Comparison of ENCODE assay signal across 29 cellular contexts in the genomic region with DNA sequence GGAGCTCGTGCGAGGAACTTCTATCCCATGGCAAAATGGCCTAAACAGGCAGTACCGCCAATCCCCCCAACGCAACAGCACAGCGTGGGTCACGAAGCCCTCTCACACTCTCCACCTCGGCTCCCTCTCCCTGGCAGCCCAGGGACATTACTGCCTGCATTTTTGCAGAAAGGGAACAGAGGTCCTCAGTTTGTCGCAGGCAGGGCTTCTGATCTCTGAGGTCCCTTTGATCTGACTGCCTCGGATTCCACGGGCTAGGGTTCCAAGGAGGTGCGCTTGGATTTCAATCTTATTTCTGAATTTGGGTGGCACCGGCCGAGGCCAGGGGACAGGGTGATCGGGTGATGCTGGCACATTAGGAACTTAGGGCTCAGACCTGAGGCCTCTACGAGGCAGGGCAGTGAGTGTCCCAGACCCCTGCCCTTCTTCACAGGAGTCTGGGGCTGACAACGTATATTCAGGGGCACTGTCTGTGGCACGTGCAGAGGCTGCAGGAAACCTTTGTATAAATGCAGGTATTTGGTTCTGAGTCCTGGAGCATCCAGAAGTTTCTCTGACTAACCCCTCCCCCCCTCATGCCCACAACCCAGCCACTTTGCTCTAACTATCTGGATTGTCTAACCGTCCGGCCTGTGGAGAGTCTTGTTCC.
DNase-seq lines count a peak whose midpoint lies in the region; ATAC-seq and TF ChIP-seq lines count a peak whose summit lies in the region.
"Had no signal": no experiment of that assay in that cellular context is flagged by ENCODE, and none has a peak within 500 bp of the region (broad histone marks: within the 10 kb centered on the region; RNA-seq: fewer than 3 reads in every experiment).

No MANE protein-coding gene starts in this region.

- H3K9me3 Mint-ChIP-seq in H9: no peaks in the 10 kb centered on the region
- H3K9me3 Mint-ChIP-seq in stimulated activated effector memory CD8-positive, alpha-beta T cell treated with anti-CD3 and anti-CD28 coated beads, Interleukin-12 subunit alpha, Interleukin-12 subunit beta, amount 100 ng/mL, for 72 hours: no peaks in the 10 kb centered on the region
- H3K9me3 Mint-ChIP-seq: activated CD8-positive, alpha-beta T cell treated with anti-CD3 and anti-CD28 coated beads for 36 hours; naive thymus-derived CD4-positive, alpha-beta T cell had no signal

- H3K56ac ChIP-seq in H9 (ENCODE audit: insufficient read length, low read depth, low read length): no peak overlapping the region

- H3K27ac Mint-ChIP-seq in H9: peak overlapping the region in 2 of 3 experiments; percentile 18 to 55; a peak in 1 of 7 replicates
- H3K27ac Mint-ChIP-seq in stimulated activated effector memory CD8-positive, alpha-beta T cell treated with anti-CD3 and anti-CD28 coated beads, Interleukin-12 subunit alpha, Interleukin-12 subunit beta, amount 100 ng/mL, for 72 hours: no peak overlapping the region
- H3K27ac Mint-ChIP-seq: activated CD4-positive, alpha-beta T cell treated with anti-CD3 and anti-CD28 coated beads for 36 hours; activated CD8-positive, alpha-beta T cell treated with anti-CD3 and anti-CD28 coated beads for 36 hours; activated naive CD8-positive, alpha-beta T cell; naive thymus-derived CD4-positive, alpha-beta T cell had no signal

- H3K9ac ChIP-seq in H9 (ENCODE audit: extremely low read depth, insufficient read length, low read length) (no peak overlapping the region), Karpas-422 (ENCODE audit: low read length) (no peak overlapping the region)

- TF ChIP-seq CTCF in H9 (conservative IDR thresholded peaks at IDR 0.05) (no peak), lower lobe of right lung (IDR thresholded peaks at IDR 0.05) (no peak), suprapubic skin (IDR thresholded peaks at IDR 0.05) (no peak)

- no peak overlapping the region for H2BK15ac ChIP-seq in H9 (ENCODE audit: low read depth, low read length)

- H4K91ac ChIP-seq in H9 (ENCODE audit: insufficient read length, low read depth, low read length): no peak overlapping the region

- no peak for TF ChIP-seq POLR2A in suprapubic skin (IDR thresholded peaks at IDR 0.05)

- H3K4me3 ChIP-seq in lower lobe of right lung: no peak overlapping the region
- no peak overlapping the region for H3K4me3 ChIP-seq in suprapubic skin
- H3K4me3 ChIP-seq in Karpas-422 (ENCODE audit: low read length): no peak overlapping the region
- H3K4me3 ChIP-seq: ascending aorta, colonic mucosa, HAP-1, PC-9, thoracic aorta had no signal

- H2BK5ac ChIP-seq in H9 (ENCODE audit: insufficient read length, low read length): no peak overlapping the region

- H3K79me2 ChIP-seq in H9 (ENCODE audit: insufficient read depth, low read length): no peaks in the 10 kb centered on the region
- H3K79me2 ChIP-seq in Karpas-422 (ENCODE audit: low read length): no peaks in the 10 kb centered on the region

- H3K23me2 ChIP-seq in H9 (ENCODE audit: insufficient read length, low read depth, low read length, poor library complexity, severe bottlenecking): no peaks in the 10 kb centered on the region

- DNase-seq in activated CD4-positive, CD25-positive, alpha-beta regulatory T cell treated with anti-CD3 and anti-CD28 coated beads, Interleukin-2, amount 50 U/mL, for 72 hours: peak; percentile 17
- no peak for DNase-seq in activated CD4-positive, CD25-positive, alpha-beta regulatory T cell (lab: John Stamatoyannopoulos, UW)
- DNase-seq in H9: no peak
- peak; percentile 10 for DNase-seq in lower lobe of right lung
- peak; percentile 22 to 64 for DNase-seq in suprapubic skin (ENCODE audit: low spot score in 2 of 2)
- no peak for DNase-seq in Karpas-422
- no peak for DNase-seq in stimulated activated naive CD4-positive, alpha-beta T cell treated with Interleukin-2 at 50 U/mL for 16 hours (lab: John Stamatoyannopoulos, UW)
- DNase-seq in stimulated activated effector memory CD8-positive, alpha-beta T cell treated with anti-CD3 and anti-CD28 coated beads, Interleukin-12 subunit alpha, Interleukin-12 subunit beta, amount 100 ng/mL, for 72 hours (ENCODE audit: low spot score in 2 of 2): no peak
- DNase-seq: activated CD4-positive, alpha-beta T cell treated with anti-CD3 and anti-CD28 coated beads for 36 hours; activated CD8-positive, alpha-beta T cell treated with anti-CD3 and anti-CD28 coated beads for 36 hours; Calu3; colonic mucosa; DMS79; effector CD4-positive, alpha-beta T cell; GDM1; naive thymus-derived CD4-positive, alpha-beta T cell; NCI-H1417 treated with DMSO at 0.1 percent for 48 hours; NCI-H2029 treated with DMSO at 0.1 percent for 48 hours; NCI-H69; occipital lobe; PC-9; SHP77 treated with DMSO at 0.1 percent for 48 hours; stimulated activated naive CD8-positive, alpha-beta T cell treated with anti-CD3 and anti-CD28 coated beads, Interleukin-15, Interleukin-2, amounts not matched to agents 100 U/mL and 50 U/mL, for 24 hours; T-helper 2 cell had no signal

- WGBS in H9 (ENCODE audit: extremely low coverage, insufficient read length, low lambda C conversion rate): no CpG with 5 or more reads among the region's 19 CpGs
- WGBS in suprapubic skin: 95% methylated on average over 10 of the region's 19 CpGs

- no peak overlapping the region for H4K5ac ChIP-seq in H9 (ENCODE audit: insufficient read length, low read depth, low read length)

- no peak for TF ChIP-seq EP300 in suprapubic skin (IDR thresholded peaks at IDR 0.05)

- H3T11ph ChIP-seq in H9 (ENCODE audit: low read length): no peak overlapping the region

- H3K14ac ChIP-seq in H9 (ENCODE audit: insufficient read depth, low read length): no peak overlapping the region

- H3K27me3 ChIP-seq in H9 (ENCODE audit: insufficient read depth, low read length) (no peaks in the 10 kb centered on the region), lower lobe of right lung (ENCODE audit: low read depth) (no peaks in the 10 kb centered on the region), suprapubic skin (no peaks in the 10 kb centered on the region), Karpas-422 (ENCODE audit: low read length) (no peaks in the 10 kb centered on the region)
- H3K27me3 ChIP-seq: ascending aorta, colonic mucosa had no signal

- H3K9me3 ChIP-seq in H9 (ENCODE audit: control insufficient read depth, low read depth, low read length): no peaks in the 10 kb centered on the region
- no peaks in the 10 kb centered on the region for H3K9me3 ChIP-seq in lower lobe of right lung
- H3K9me3 ChIP-seq in suprapubic skin: no peaks in the 10 kb centered on the region
- no peaks in the 10 kb centered on the region for H3K9me3 ChIP-seq in Karpas-422 (ENCODE audit: low read length)
- H3K9me3 ChIP-seq: ascending aorta, colonic mucosa, HAP-1, thoracic aorta had no signal

- no peak overlapping the region for H3K4me2 ChIP-seq in H9 (ENCODE audit: insufficient read depth, insufficient read length, low read length)
- no peak overlapping the region for H3K4me2 ChIP-seq in Karpas-422 (ENCODE audit: low read depth, low read length, poor library complexity, severe bottlenecking)
- H3K4me2 ChIP-seq: PC-9 had no signal

- H3K9me2 ChIP-seq in Karpas-422 (replicated peaks; ENCODE audit: insufficient read depth, low read length): no peaks in the 10 kb centered on the region

- H3K36me3 ChIP-seq in lower lobe of right lung (peaks cover 12% of the 10 kb centered on the region), suprapubic skin (peaks cover 7% of the 10 kb centered on the region), Karpas-422 (ENCODE audit: insufficient read depth, low read length) (no peaks in the 10 kb centered on the region)
- H3K36me3 ChIP-seq: colonic mucosa, HAP-1 had no signal

- H2BK20ac ChIP-seq in H9 (ENCODE audit: low read depth, low read length, poor library complexity, severe bottlenecking): no peak overlapping the region

- no peak overlapping the region for H3K23ac ChIP-seq in H9 (ENCODE audit: insufficient read length, low read depth, low read length)

- intact Hi-C loops in lower lobe of right lung (cut with DNase I): no loop called here

- H4K20me1 ChIP-seq in H9 (ENCODE audit: control insufficient read depth, insufficient read depth, insufficient read length) (no peaks in the 10 kb centered on the region), Karpas-422 (ENCODE audit: insufficient read depth, low read depth, low read length) (peaks cover 16% of the 10 kb centered on the region; the same call in 1 of the 2 replicates)

- no peak overlapping the region for H2BK120ac ChIP-seq in H9 (ENCODE audit: low read depth, low read length, poor library complexity, severe bottlenecking)

- H2AFZ ChIP-seq in H9 (ENCODE audit: low read length) (no peak overlapping the region), Karpas-422 (ENCODE audit: low read length) (no peak overlapping the region)
- H2AFZ ChIP-seq: PC-9 had no signal

- H3K18ac ChIP-seq in H9 (ENCODE audit: insufficient read length, low read depth, low read length): no peak overlapping the region

- no peaks in the 10 kb centered on the region for H3K4me1 ChIP-seq in H9 (ENCODE audit: insufficient read depth, low read length)
- H3K4me1 ChIP-seq in lower lobe of right lung: no peaks in the 10 kb centered on the region
- no peaks in the 10 kb centered on the region for H3K4me1 ChIP-seq in suprapubic skin
- no peaks in the 10 kb centered on the region for H3K4me1 ChIP-seq in Karpas-422 (ENCODE audit: low read length)
- H3K4me1 ChIP-seq: ascending aorta, colonic mucosa, HAP-1 had no signal

- H3K27ac ChIP-seq in H9 (ENCODE audit: insufficient read length, low read depth, low read length) (no peak overlapping the region), lower lobe of right lung (no peak overlapping the region), suprapubic skin (no peak overlapping the region), Karpas-422 (ENCODE audit: low read length) (no peak overlapping the region)
- H3K27ac ChIP-seq: 22Rv1, ascending aorta, colonic mucosa, PC-9, thoracic aorta had no signal

- H4K8ac ChIP-seq in H9 (replicated peaks; ENCODE audit: insufficient read length, low read depth, low read length): no peak overlapping the region

- no peaks in the 10 kb centered on the region for H3K79me1 ChIP-seq in H9 (ENCODE audit: insufficient read depth, low read depth, low read length, poor library complexity, severe bottlenecking)

- H3K27me3 Mint-ChIP-seq in H9 (ENCODE audit: low read depth): no peaks in the 10 kb centered on the region
- H3K27me3 Mint-ChIP-seq: activated CD4-positive, alpha-beta T cell treated with anti-CD3 and anti-CD28 coated beads for 36 hours; activated CD8-positive, alpha-beta T cell treated with anti-CD3 and anti-CD28 coated beads for 36 hours; activated naive CD8-positive, alpha-beta T cell; naive thymus-derived CD4-positive, alpha-beta T cell had no signal

- no peak overlapping the region for H3K4ac ChIP-seq in H9 (ENCODE audit: low read depth, low read length)

- ATAC-seq in lower lobe of right lung: no peak
- no peak for ATAC-seq in stimulated activated effector memory CD8-positive, alpha-beta T cell treated with anti-CD3 and anti-CD28 coated beads, Interleukin-12 subunit alpha, Interleukin-12 subunit beta, amount 100 ng/mL, for 72 hours
- ATAC-seq: activated CD4-positive, alpha-beta T cell treated with anti-CD3 and anti-CD28 coated beads for 36 hours; activated CD8-positive, alpha-beta T cell treated with anti-CD3 and anti-CD28 coated beads for 36 hours; naive thymus-derived CD4-positive, alpha-beta T cell; stimulated activated naive CD8-positive, alpha-beta T cell treated with anti-CD3 and anti-CD28 coated beads, Interleukin-15, Interleukin-2, amounts not matched to agents 100 U/mL and 50 U/mL, for 24 hours had no signal

- H3K4me3 Mint-ChIP-seq in H9: no peak overlapping the region
- H3K4me3 Mint-ChIP-seq in stimulated activated effector memory CD8-positive, alpha-beta T cell treated with anti-CD3 and anti-CD28 coated beads, Interleukin-12 subunit alpha, Interleukin-12 subunit beta, amount 100 ng/mL, for 72 hours: no peak overlapping the region
- H3K4me3 Mint-ChIP-seq: activated CD4-positive, alpha-beta T cell treated with anti-CD3 and anti-CD28 coated beads for 36 hours; activated CD8-positive, alpha-beta T cell treated with anti-CD3 and anti-CD28 coated beads for 36 hours; activated naive CD8-positive, alpha-beta T cell; naive thymus-derived CD4-positive, alpha-beta T cell had no signal

- H2AK5ac ChIP-seq in H9 (ENCODE audit: insufficient read length, low read length): no peak overlapping the region

- H2BK12ac ChIP-seq in H9 (ENCODE audit: insufficient read length, low read depth, low read length): no peak overlapping the region

- peaks cover 0 to 3% of the 10 kb centered on the region in 2 experiments; a peak in 2 of 4 replicates for H3K4me1 Mint-ChIP-seq in H9
- H3K4me1 Mint-ChIP-seq in stimulated activated effector memory CD8-positive, alpha-beta T cell treated with anti-CD3 and anti-CD28 coated beads, Interleukin-12 subunit alpha, Interleukin-12 subunit beta, amount 100 ng/mL, for 72 hours: no peaks in the 10 kb centered on the region
- H3K4me1 Mint-ChIP-seq: activated CD4-positive, alpha-beta T cell treated with anti-CD3 and anti-CD28 coated beads for 36 hours had no signal

- H3K36me3 Mint-ChIP-seq in H9 (ENCODE audit: insufficient read depth in 1 of 3, low read depth in 3 of 3): peaks cover 13 to 17% (median 16%) of the 10 kb centered on the region in 3 experiments; a peak in 6 of 7 replicates
- peaks cover 10% of the 10 kb centered on the region for H3K36me3 Mint-ChIP-seq in stimulated activated effector memory CD8-positive, alpha-beta T cell treated with anti-CD3 and anti-CD28 coated beads, Interleukin-12 subunit alpha, Interleukin-12 subunit beta, amount 100 ng/mL, for 72 hours

Comparison
In these comparisons a context has a peak if more than half of its experiments do, and no peak if none do; other contexts are left out.
1. DNase-seq: peak in activated CD4-positive, CD25-positive, alpha-beta regulatory T cell treated with anti-CD3 and anti-CD28 coated beads, Interleukin-2, amount 50 U/mL, for 72 hours (single experiment), lower lobe of right lung (single experiment) and suprapubic skin (2 of 2); none in activated CD4-positive, CD25-positive, alpha-beta regulatory T cell (0 of 4), H9 (single experiment), Karpas-422 (single experiment), stimulated activated naive CD4-positive, alpha-beta T cell treated with Interleukin-2 at 50 U/mL for 16 hours (single experiment) and stimulated activated effector memory CD8-positive, alpha-beta T cell treated with anti-CD3 and anti-CD28 coated beads, Interleukin-12 subunit alpha, Interleukin-12 subunit beta, amount 100 ng/mL, for 72 hours (0 of 2).